ENCODE assay signal across 1 cellular context in the genomic region with DNA sequence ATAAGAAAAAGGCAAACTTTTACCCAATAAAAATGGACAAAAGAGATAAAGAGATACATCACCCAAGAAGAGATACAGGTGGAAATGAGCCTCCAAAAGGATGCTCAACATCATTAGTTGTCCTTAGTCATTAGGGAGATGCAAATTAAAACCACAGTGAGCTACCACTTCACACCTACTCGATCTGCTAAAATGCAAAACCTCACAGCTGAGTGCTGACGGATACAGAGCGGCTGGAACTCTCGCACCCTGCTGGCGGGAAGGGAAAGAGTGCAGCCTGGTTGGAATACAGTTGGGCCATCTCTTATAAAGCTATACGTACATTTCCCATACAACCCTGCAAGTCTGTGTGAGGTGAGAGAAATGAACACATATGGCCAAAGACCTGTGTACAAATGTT.
TF ChIP-seq lines count a peak whose summit lies in the region.

No MANE protein-coding gene starts in this region.

TF ChIP-seq in SK-N-SH, 30 proteins besides CTCF, POLR2A, EP300 and RAD21 (continued from another document):
- TF ChIP-seq REST (IDR thresholded peaks at IDR 0.05; ENCODE audit: low read depth, low read length) (no peak), SMC3 (IDR thresholded peaks at IDR 0.05; ENCODE audit: low read depth, low read length) (no peak), POLR2AphosphoS5 (IDR thresholded peaks at IDR 0.05; ENCODE audit: low read depth, low read length) (no peak), EZH2phosphoT487 (IDR thresholded peaks at IDR 0.05; ENCODE audit: borderline replicate concordance, low read depth) (no peak), USF1 (IDR thresholded peaks at IDR 0.05; ENCODE audit: borderline replicate concordance, low read depth) (no peak), RFX5 (IDR thresholded peaks at IDR 0.05; ENCODE audit: low read length) (no peak)
- TF ChIP-seq, protein P1, sequence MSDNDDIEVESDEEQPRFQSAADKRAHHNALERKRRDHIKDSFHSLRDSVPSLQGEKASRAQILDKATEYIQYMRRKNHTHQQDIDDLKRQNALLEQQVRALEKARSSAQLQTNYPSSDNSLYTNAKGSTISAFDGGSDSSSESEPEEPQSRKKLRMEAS (IDR thresholded peaks at IDR 0.05; ENCODE audit: low read depth) = no peak
